20 cellular contexts compared by ENCODE assay signal in genomic region chrX:110216027-110216426, GRCh38.
DNase-seq lines count a peak whose midpoint lies in the region; ATAC-seq and TF ChIP-seq lines count a peak whose summit lies in the region.
"Had no signal": no experiment of that assay in that cellular context is flagged by ENCODE, and none has a peak within 500 bp of the region (broad histone marks: within the 10 kb centered on the region; RNA-seq: fewer than 3 reads in every experiment).

No MANE protein-coding gene starts in this region.

- no peaks in the 10 kb centered on the region for H3K36me3 Mint-ChIP-seq in Calu3 (ENCODE audit: insufficient read depth, unreplicated experiment)

- no peaks in the 10 kb centered on the region for H3K9me3 Mint-ChIP-seq in Calu3 (ENCODE audit: low read depth, unreplicated experiment)
- H3K9me3 Mint-ChIP-seq: HFFc6 had no signal

- TF ChIP-seq POLR2A in body of pancreas (IDR thresholded peaks at IDR 0.05): no peak

- no peaks in the 10 kb centered on the region for H3K27me3 Mint-ChIP-seq in Calu3 (ENCODE audit: unreplicated experiment)
- H3K27me3 Mint-ChIP-seq: B cell had no signal

- no peaks in the 10 kb centered on the region for H3K27me3 ChIP-seq in body of pancreas
- H3K27me3 ChIP-seq: SJSA1 had no signal

- no peaks in the 10 kb centered on the region for H3K4me1 ChIP-seq in body of pancreas

- no peak for TF ChIP-seq CTCF in Calu3 (IDR thresholded peaks at IDR 0.05; ENCODE audit: unreplicated experiment)
- TF ChIP-seq CTCF in body of pancreas (IDR thresholded peaks at IDR 0.05): no peak

- peaks cover 27% of the 10 kb centered on the region for H3K4me1 Mint-ChIP-seq in Calu3 (ENCODE audit: low read depth, unreplicated experiment)

- no peaks in the 10 kb centered on the region for H3K9me3 ChIP-seq in body of pancreas
- H3K9me3 ChIP-seq: SJSA1 had no signal

- H3K27ac Mint-ChIP-seq in Calu3 (ENCODE audit: unreplicated experiment): peak overlapping the region; percentile 72
- H3K27ac Mint-ChIP-seq: B cell, HFFc6 had no signal

- H3K4me3 Mint-ChIP-seq in Calu3 (ENCODE audit: low read depth, unreplicated experiment): peak overlapping the region; percentile 43
- H3K4me3 Mint-ChIP-seq: B cell, HFFc6 had no signal

- intact Hi-C loops in Calu3 (cut with micrococcal nuclease; ENCODE audit: unreplicated experiment): loop anchor here (5.0 kb wide), 2 partner anchors 66 to 101 kb away; partner anchors contain the start of gene AMMECR1
- intact Hi-C loops in body of pancreas (cut with DNase I): no loop called here

- no peaks in the 10 kb centered on the region for H3K36me3 ChIP-seq in body of pancreas (replicated peaks in 1 of 2; ENCODE audit: insufficient read depth in 1 of 2, low read depth in 2 of 2)
- H3K36me3 ChIP-seq: SJSA1 had no signal

- CTCF ChIA-PET in Calu3 (lab: Charles Lee): interaction anchor here (1.2 kb wide), 1 partner anchor 34 kb away, joined by 3 read pairs; no protein-coding TSS in a partner anchor

- H3K4me3 ChIP-seq in body of pancreas: no peak overlapping the region
- H3K4me3 ChIP-seq: SJSA1 had no signal

- no peak for DNase-seq in Calu3
- DNase-seq in body of pancreas: no peak
- DNase-seq in left kidney (ENCODE audit: low read depth, low spot score): peak; percentile 26
- DNase-seq in renal cortical epithelial cell (ENCODE audit: low read depth): peak; percentile 90
- DNase-seq in NCI-H1436 treated with DMSO at 0.1 percent for 48 hours (lab: John Stamatoyannopoulos, UW): no peak
- no peak for DNase-seq in NCI-H2227 treated with DMSO at 0.1 percent for 48 hours (lab: John Stamatoyannopoulos, UW)
- DNase-seq: DMS153, GDM1, H7, HFFc6, Kasumi-1, NCI-H1092 treated with DMSO at 0.1 percent for 48 hours, NCI-H187, NCI-H2107, NCI-H226, NCI-H526 had no signal

- peak overlapping the region in 3 of 4 donors; percentile 36 to 53 (median 43) for H3K27ac ChIP-seq in body of pancreas
- H3K27ac ChIP-seq: SJSA1 had no signal

- WGBS in body of pancreas, 2 donors: 67 to 69% methylated on average over 4 of the region's 4 CpGs

- BruUV-seq in Calu3 (replicated peaks; lab: Mats Ljungman, UMichigan): no TSS peak

- peak; percentile 65 for ATAC-seq in body of pancreas
- no peak for ATAC-seq in HG03280 (IDR thresholded peaks at IDR 0.05; ENCODE audit: unreplicated experiment)
- no peak for ATAC-seq in HG03457 (IDR thresholded peaks at IDR 0.05; ENCODE audit: unreplicated experiment)

Comparison
In these comparisons a context has a peak if more than half of its experiments do, and no peak if none do; other contexts are left out.
1. DNase-seq: peak in left kidney (single experiment) and renal cortical epithelial cell (single experiment); none in Calu3 (single experiment), body of pancreas (0 of 4), NCI-H1436 treated with DMSO at 0.1 percent for 48 hours (single experiment) and NCI-H2227 treated with DMSO at 0.1 percent for 48 hours (single experiment).